7 cellular contexts compared by ENCODE assay signal in the genomic region with DNA sequence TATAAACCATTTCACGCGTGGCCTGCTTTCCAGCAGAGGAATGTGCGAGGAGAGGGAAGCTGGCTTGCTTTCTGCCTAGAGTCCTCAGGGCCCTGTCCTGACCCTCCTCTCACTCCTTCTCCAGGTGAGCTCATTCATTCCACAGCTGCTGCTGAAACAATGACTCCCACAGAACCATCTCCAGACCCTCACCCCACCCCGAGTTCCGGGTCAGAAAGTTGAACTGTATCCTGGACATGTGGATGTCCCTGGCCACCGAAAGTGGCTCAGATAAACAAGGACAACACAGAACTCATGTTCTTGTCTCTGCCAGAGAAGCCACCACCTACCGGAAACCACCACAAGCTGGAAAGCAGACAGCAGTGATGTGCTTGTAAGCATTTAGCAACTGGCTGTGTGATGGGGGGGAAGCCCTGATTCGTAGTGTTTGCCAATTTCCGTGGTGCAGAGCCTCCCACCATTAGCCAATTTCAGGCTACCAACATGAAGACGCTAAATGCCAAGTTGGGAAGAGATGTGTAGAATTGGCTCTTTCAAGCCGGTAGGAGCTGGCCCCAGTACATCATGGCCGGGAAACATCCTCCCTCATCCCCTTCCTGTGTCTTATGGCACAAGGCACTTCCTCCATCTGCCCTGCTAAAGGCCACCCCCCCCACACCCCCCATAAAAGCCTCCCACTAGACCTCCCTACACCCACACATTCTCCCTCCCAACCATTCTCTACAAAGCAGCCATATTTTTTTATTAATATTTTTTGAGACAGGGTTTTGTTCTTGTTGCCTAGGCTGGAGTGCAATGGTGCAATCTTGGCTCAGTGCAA. TPM values are rescaled to one million over a fixed set of nuclear protein-coding genes. Genes with fewer than 3 reads are reported as not detected.
A peak's percentile ranks its signal among the peaks of the same experiment; 100 is the strongest.
DNase-seq lines count a peak whose midpoint lies in the region; ATAC-seq and TF ChIP-seq lines count a peak whose summit lies in the region.
"Had no signal": no experiment of that assay in that cellular context is flagged by ENCODE, and none has a peak within 500 bp of the region (broad histone marks: within the 10 kb centered on the region; RNA-seq: fewer than 3 reads in every experiment).

No MANE protein-coding gene starts in this region.

- DNase-seq in CD4-positive, CD25-positive, alpha-beta regulatory T cell, result peak in 2 of 3 donors; percentile 54 to 81
- DNase-seq in stimulated activated naive CD4-positive, alpha-beta T cell treated with Interleukin-2 at 50 U/mL for 16 hours (lab: John Stamatoyannopoulos, UW), result peak; percentile 15
- DNase-seq in T1000 (lab: John Stamatoyannopoulos, UW), result no peak

- peak overlapping the region; percentile 58; the same call in 1 of the 2 replicates for H2AFZ ChIP-seq in OCI-LY1 (ENCODE audit: low read length)

- no peaks in the 10 kb centered on the region for H3F3A ChIP-seq in OCI-LY1 (ENCODE audit: insufficient read depth, low read length)

- no peaks in the 10 kb centered on the region for H3K9me3 ChIP-seq in CD4-positive, CD25-positive, alpha-beta regulatory T cell (ENCODE audit: control insufficient read depth in 2 of 2, low read length in 2 of 2)
- no peaks in the 10 kb centered on the region for H3K9me3 ChIP-seq in OCI-LY1 (ENCODE audit: low read length)
- H3K9me3 ChIP-seq in duodenal mucosa (ENCODE audit: control insufficient read depth in 1 of 2, low read length in 2 of 2), result no peaks in the 10 kb centered on the region

- peak overlapping the region; percentile 47 for H3K4me3 ChIP-seq in CD4-positive, CD25-positive, alpha-beta regulatory T cell (ENCODE audit: low read depth, low read length)
- H3K4me3 ChIP-seq in OCI-LY1 (ENCODE audit: low read depth, low read length, poor library complexity, severe bottlenecking) (no peak overlapping the region), duodenal mucosa (ENCODE audit: low read depth in 1 of 2, low read length in 2 of 2) (peak overlapping the region in 1 of 2 donors; percentile 26)

- peak overlapping the region; percentile 27; the same call in 1 of the 2 replicates for H3K4me2 ChIP-seq in OCI-LY1 (ENCODE audit: low read length)

- no peaks in the 10 kb centered on the region for H3K9me2 ChIP-seq in OCI-LY1 (ENCODE audit: low read depth, low read length)

- H3K4me3 Mint-ChIP-seq in CD4-positive, CD25-positive, alpha-beta regulatory T cell, result peak overlapping the region in 2 of 4 donors; percentile 57 to 61

- H3K9me3 Mint-ChIP-seq in CD4-positive, CD25-positive, alpha-beta regulatory T cell, result no peaks in the 10 kb centered on the region

- TF ChIP-seq CTCF in OCI-LY1 (IDR thresholded peaks at IDR 0.05; ENCODE audit: low read length), result no peak

- H3K9ac ChIP-seq in OCI-LY1 (ENCODE audit: low read length), result peak overlapping the region; percentile 26; the same call in 1 of the 2 replicates
- no peak overlapping the region for H3K9ac ChIP-seq in duodenal mucosa (ENCODE audit: low read depth in 1 of 2, low read length in 2 of 2)

- no peaks in the 10 kb centered on the region for H3K36me3 Mint-ChIP-seq in CD4-positive, CD25-positive, alpha-beta regulatory T cell

- peak; percentile 71 to 83 for ATAC-seq in CD4-positive, CD25-positive, alpha-beta regulatory T cell (ENCODE audit: low read depth in 2 of 2)
- ATAC-seq in HG02973 (IDR thresholded peaks at IDR 0.05; ENCODE audit: unreplicated experiment), result no peak

- H3K4me1 ChIP-seq in CD4-positive, CD25-positive, alpha-beta regulatory T cell (ENCODE audit: control insufficient read depth, insufficient read depth, low read length, poor library complexity, severe bottlenecking), result peaks cover 19% of the 10 kb centered on the region
- peaks cover 24% of the 10 kb centered on the region for H3K4me1 ChIP-seq in OCI-LY1 (ENCODE audit: insufficient read depth, low read length, severe bottlenecking)
- H3K4me1 ChIP-seq in duodenal mucosa (ENCODE audit: control insufficient read depth in 1 of 2, insufficient read depth in 2 of 2, low read length in 2 of 2), result peaks cover 12 to 15% of the 10 kb centered on the region in 2 donors

- H3K79me2 ChIP-seq in OCI-LY1 (ENCODE audit: insufficient read depth, low read length), result no peaks in the 10 kb centered on the region

- peaks cover 4 to 27% (median 8%) of the 10 kb centered on the region in 4 donors for H3K4me1 Mint-ChIP-seq in CD4-positive, CD25-positive, alpha-beta regulatory T cell

- H4K20me1 ChIP-seq in OCI-LY1 (ENCODE audit: insufficient read depth, low read length), result no peaks in the 10 kb centered on the region

- H3K27me3 ChIP-seq in CD4-positive, CD25-positive, alpha-beta regulatory T cell (ENCODE audit: control insufficient read depth, insufficient read depth, low read length), result no peaks in the 10 kb centered on the region
- H3K27me3 ChIP-seq in OCI-LY1 (ENCODE audit: insufficient read depth, low read length), result no peaks in the 10 kb centered on the region
- no peaks in the 10 kb centered on the region for H3K27me3 ChIP-seq in duodenal mucosa (ENCODE audit: control insufficient read depth in 1 of 2, insufficient read depth in 2 of 2, low read length in 2 of 2)

- H3K36me3 ChIP-seq in CD4-positive, CD25-positive, alpha-beta regulatory T cell (ENCODE audit: control insufficient read depth, insufficient read depth, low read length), result no peaks in the 10 kb centered on the region
- H3K36me3 ChIP-seq in OCI-LY1 (ENCODE audit: insufficient read depth, low read length), result no peaks in the 10 kb centered on the region
- no peaks in the 10 kb centered on the region for H3K36me3 ChIP-seq in duodenal mucosa (ENCODE audit: control insufficient read depth in 1 of 2, insufficient read depth in 2 of 2, low read length in 2 of 2)

- H3K27ac ChIP-seq in CD4-positive, CD25-positive, alpha-beta regulatory T cell (ENCODE audit: insufficient read depth, low read length, poor library complexity, severe bottlenecking), result no peak overlapping the region
- H3K27ac ChIP-seq in OCI-LY1 (ENCODE audit: low read depth, low read length, poor library complexity, severe bottlenecking) (peak overlapping the region; percentile 53), duodenal mucosa (ENCODE audit: low read depth, low read length) (peak overlapping the region; percentile 5)
- H3K27ac ChIP-seq: epithelial cell of prostate had no signal

- H3K27ac Mint-ChIP-seq in CD4-positive, CD25-positive, alpha-beta regulatory T cell, result peak overlapping the region; percentile 75 to 86 (median 85)

- peaks cover under 1% of the 10 kb centered on the region for H3K27me3 Mint-ChIP-seq in CD4-positive, CD25-positive, alpha-beta regulatory T cell

RNA-seq across cellular contexts. Expression of gene SYCE2, which starts 5.0 kb away (rescaled TPM):
- total RNA-seq in CD4-positive, CD25-positive, alpha-beta regulatory T cell, result 0.54 TPM
- under 1 TPM in 1 of 4 donors, not detected in 3; 0.14 TPM for polyA plus RNA-seq in CD4-positive, CD25-positive, alpha-beta regulatory T cell

RNA-seq across cellular contexts. Expression of gene FARSA, which starts 19.4 kb away (rescaled TPM):
- total RNA-seq in CD4-positive, CD25-positive, alpha-beta regulatory T cell, result 28.9 TPM
- polyA plus RNA-seq in CD4-positive, CD25-positive, alpha-beta regulatory T cell, result 10 to 100 TPM; 52.2 to 74.0 (median 62.6) TPM

RNA-seq across cellular contexts. Expression of gene GCDH, which starts 23.1 kb away (rescaled TPM):
- 40.0 TPM for total RNA-seq in CD4-positive, CD25-positive, alpha-beta regulatory T cell
- polyA plus RNA-seq in CD4-positive, CD25-positive, alpha-beta regulatory T cell, result 10 to 100 TPM; 15.1 to 17.6 (median 16.1) TPM

RNA-seq across cellular contexts. Expression of gene CALR, which starts 24.3 kb away (rescaled TPM):
- total RNA-seq in CD4-positive, CD25-positive, alpha-beta regulatory T cell, result 484 TPM
- 100 to 1,000 TPM; 113 to 172 (median 149) TPM for polyA plus RNA-seq in CD4-positive, CD25-positive, alpha-beta regulatory T cell

RNA-seq across cellular contexts. Expression of gene KLF1, which starts 27.1 kb away (rescaled TPM):
- total RNA-seq in CD4-positive, CD25-positive, alpha-beta regulatory T cell, result not detected
- under 1 TPM in 1 of 4 donors, not detected in 3; 0.23 TPM for polyA plus RNA-seq in CD4-positive, CD25-positive, alpha-beta regulatory T cell
